ENCODE assay signal across 30 cellular contexts in genomic region chr13:99734013-99734693, GRCh38.
"Had no signal": no experiment of that assay in that cellular context is flagged by ENCODE, and none has a peak within 500 bp of the region (broad histone marks: within the 10 kb centered on the region; RNA-seq: fewer than 3 reads in every experiment).

No MANE protein-coding gene starts in this region.

- H3K27me3 Mint-ChIP-seq: activated naive CD8-positive, alpha-beta T cell treated with anti-CD3 and anti-CD28 coated beads, Interleukin-2, amount 10 ng/mL, durations not matched to agents 7 days and 5 days; activated T-cell treated with anti-CD3 and anti-CD28 coated beads, Interleukin-2, amount 50 U/mL, for 24 hours; effector memory CD8-positive, alpha-beta T cell; stimulated activated naive B cell treated with anti-CD40 and anti-IgM and Interleukin-4, amounts not matched to agents 10 μg/mL and 1 μg/mL and 100 μg/mL, for 72 hours; T-cell had no signal

- H3K36me3 Mint-ChIP-seq: activated naive CD4-positive, alpha-beta T cell treated with anti-CD3 and anti-CD28 coated beads, Interleukin-2, amount 10 ng/mL, durations not matched to agents 7 days and 5 days; activated naive CD8-positive, alpha-beta T cell treated with anti-CD3 and anti-CD28 coated beads, Interleukin-2, amount 10 ng/mL, durations not matched to agents 7 days and 5 days; brain; T-cell had no signal

- H3K27ac Mint-ChIP-seq: activated CD4-positive, alpha-beta memory T cell treated with anti-CD3 and anti-CD28 coated beads, Interleukin-2, amount 10 ng/mL, durations not matched to agents 7 days and 5 days; activated CD4-positive, alpha-beta T cell treated with anti-CD3 and anti-CD28 coated beads, Interleukin-2, amount 10 ng/mL, durations not matched to agents 24 days and 14 days; activated naive CD4-positive, alpha-beta T cell treated with anti-CD3 and anti-CD28 coated beads, Interleukin-2, amount 10 ng/mL, durations not matched to agents 7 days and 5 days; activated naive CD8-positive, alpha-beta T cell treated with anti-CD3 and anti-CD28 coated beads, Interleukin-2, amount 10 ng/mL, durations not matched to agents 7 days and 5 days; activated T-cell treated with anti-CD3 and anti-CD28 coated beads, Interleukin-2, amount 50 U/mL, for 24 hours; effector memory CD8-positive, alpha-beta T cell; nephron; stimulated activated naive B cell treated with anti-CD40 and anti-IgM and Interleukin-4, amounts not matched to agents 10 μg/mL and 1 μg/mL and 100 μg/mL, for 72 hours; T-cell had no signal

- H3K27me3 ChIP-seq: ascending aorta, cardiac muscle cell, colonic mucosa, right atrium auricular region, suprapubic skin, tibial artery had no signal

- H2AFZ ChIP-seq: parathyroid adenoma had no signal

- H3K9ac ChIP-seq: parathyroid adenoma had no signal

- H3K79me2 ChIP-seq: parathyroid adenoma had no signal

- H3K4me2 ChIP-seq: smooth muscle cell had no signal

- DNase-seq: activated CD4-positive, alpha-beta memory T cell treated with anti-CD3 and anti-CD28 coated beads, Interleukin-2, amount 10 ng/mL, durations not matched to agents 7 days and 5 days; activated CD4-positive, alpha-beta T cell treated with anti-CD3 and anti-CD28 coated beads, Interleukin-2, amount 10 ng/mL, durations not matched to agents 24 days and 14 days; activated CD8-positive, alpha-beta memory T cell treated with anti-CD3 and anti-CD28 coated beads, Interleukin-2, amount 50 U/mL, for 48 hours; activated gamma-delta T cell; activated naive CD4-positive, alpha-beta T cell treated with anti-CD3 and anti-CD28 coated beads, Interleukin-2, amount 10 ng/mL, durations not matched to agents 7 days and 5 days; activated naive CD8-positive, alpha-beta T cell treated with anti-CD3 and anti-CD28 coated beads, Interleukin-2, amount 10 ng/mL, durations not matched to agents 7 days and 5 days; activated T-cell treated with anti-CD3 and anti-CD28 coated beads, Interleukin-2, amount 50 U/mL, for 24 hours; cerebellar nuclear complex; colonic mucosa; effector memory CD8-positive, alpha-beta T cell; foreskin fibroblast; head of caudate nucleus; hippocampal formation; kidney glomerular epithelial cell; left ventricle myocardium inferior; nucleus accumbens; stimulated activated CD4-positive, alpha-beta T cell treated with anti-CD3 and anti-CD28 coated beads, Interleukin-15, amount 100 ng/mL, for 24 hours; stimulated activated CD4-positive, alpha-beta T cell treated with anti-CD3 and anti-CD28 coated beads, Interleukin-2, amount 100 ng/mL, for 24 hours; stimulated activated naive B cell treated with anti-CD40 and anti-IgM and Interleukin-4, amounts not matched to agents 10 μg/mL and 1 μg/mL and 100 μg/mL, for 72 hours; T-cell; tibial artery had no signal

- H3K4me1 Mint-ChIP-seq: activated CD4-positive, alpha-beta memory T cell treated with anti-CD3 and anti-CD28 coated beads, Interleukin-2, amount 10 ng/mL, durations not matched to agents 7 days and 5 days; activated CD4-positive, alpha-beta T cell treated with anti-CD3 and anti-CD28 coated beads, Interleukin-2, amount 10 ng/mL, durations not matched to agents 24 days and 14 days; activated naive CD4-positive, alpha-beta T cell treated with anti-CD3 and anti-CD28 coated beads, Interleukin-2, amount 10 ng/mL, durations not matched to agents 7 days and 5 days; activated naive CD8-positive, alpha-beta T cell treated with anti-CD3 and anti-CD28 coated beads, Interleukin-2, amount 10 ng/mL, durations not matched to agents 7 days and 5 days; nephron had no signal

- H3K9me3 ChIP-seq: ascending aorta, colonic mucosa, left ventricle myocardium inferior, right atrium auricular region, suprapubic skin, tibial artery had no signal

- H3K27ac ChIP-seq: ascending aorta, cardiac muscle cell, colonic mucosa, left ventricle myocardium inferior, parathyroid adenoma, right atrium auricular region, suprapubic skin, tibial artery had no signal

- H3K36me3 ChIP-seq: ascending aorta, cardiac muscle cell, colonic mucosa, left ventricle myocardium inferior, right atrium auricular region, suprapubic skin, tibial artery had no signal

- H3K9me3 Mint-ChIP-seq: activated CD4-positive, alpha-beta memory T cell treated with anti-CD3 and anti-CD28 coated beads, Interleukin-2, amount 10 ng/mL, durations not matched to agents 7 days and 5 days; activated CD4-positive, alpha-beta T cell treated with anti-CD3 and anti-CD28 coated beads, Interleukin-2, amount 10 ng/mL, durations not matched to agents 24 days and 14 days; activated naive CD4-positive, alpha-beta T cell treated with anti-CD3 and anti-CD28 coated beads, Interleukin-2, amount 10 ng/mL, durations not matched to agents 7 days and 5 days; activated naive CD8-positive, alpha-beta T cell treated with anti-CD3 and anti-CD28 coated beads, Interleukin-2, amount 10 ng/mL, durations not matched to agents 7 days and 5 days; activated T-cell treated with anti-CD3 and anti-CD28 coated beads, Interleukin-2, amount 50 U/mL, for 24 hours; brain; effector memory CD8-positive, alpha-beta T cell; nephron; stimulated activated naive B cell treated with anti-CD40 and anti-IgM and Interleukin-4, amounts not matched to agents 10 μg/mL and 1 μg/mL and 100 μg/mL, for 72 hours; T-cell had no signal

- H3K4me3 ChIP-seq: ascending aorta, cardiac muscle cell, colonic mucosa, left ventricle myocardium inferior, lung, right atrium auricular region, smooth muscle cell, suprapubic skin, tibial artery had no signal

- ATAC-seq: effector memory CD8-positive, alpha-beta T cell; stimulated activated naive B cell treated with anti-CD40 and anti-IgM and Interleukin-4, amounts not matched to agents 10 μg/mL and 1 μg/mL and 100 μg/mL, for 72 hours; T-cell had no signal

- H3K4me3 Mint-ChIP-seq: activated CD4-positive, alpha-beta memory T cell treated with anti-CD3 and anti-CD28 coated beads, Interleukin-2, amount 10 ng/mL, durations not matched to agents 7 days and 5 days; activated CD4-positive, alpha-beta T cell treated with anti-CD3 and anti-CD28 coated beads, Interleukin-2, amount 10 ng/mL, durations not matched to agents 24 days and 14 days; activated naive CD4-positive, alpha-beta T cell treated with anti-CD3 and anti-CD28 coated beads, Interleukin-2, amount 10 ng/mL, durations not matched to agents 7 days and 5 days; activated naive CD8-positive, alpha-beta T cell treated with anti-CD3 and anti-CD28 coated beads, Interleukin-2, amount 10 ng/mL, durations not matched to agents 7 days and 5 days; activated T-cell treated with anti-CD3 and anti-CD28 coated beads, Interleukin-2, amount 50 U/mL, for 24 hours; effector memory CD8-positive, alpha-beta T cell; nephron; stimulated activated naive B cell treated with anti-CD40 and anti-IgM and Interleukin-4, amounts not matched to agents 10 μg/mL and 1 μg/mL and 100 μg/mL, for 72 hours; T-cell had no signal

- H3K4me1 ChIP-seq: ascending aorta, colonic mucosa, left ventricle myocardium inferior, parathyroid adenoma, right atrium auricular region, suprapubic skin, tibial artery had no signal
